In genomic region chr19:1076951-1077350, GRCh38 we compare ENCODE assay signal across 7 cellular contexts. TPM values are rescaled to one million over a fixed set of nuclear protein-coding genes. Genes with fewer than 3 reads are reported as not detected.
DNase-seq lines count a peak whose midpoint lies in the region; ATAC-seq and TF ChIP-seq lines count a peak whose summit lies in the region.

No MANE protein-coding gene starts in this region.

- H3K4me3 ChIP-seq in mammary epithelial cell (replicated peaks in 1 of 3; ENCODE audit: insufficient read depth in 1 of 3, low read depth in 2 of 3, low read length in 3 of 3) (peak overlapping the region; percentile 34 to 53 (median 48)), osteoblast (ENCODE audit: insufficient read depth, low read length) (no peak overlapping the region), MG63 (no peak overlapping the region)

- peak overlapping the region; percentile 32 for H3K9ac ChIP-seq in mammary epithelial cell (ENCODE audit: insufficient read depth, low read length)

- dilution Hi-C loops in mammary epithelial cell (cut with HindIII; ENCODE audit: low sequenced_read_pairs): loop anchor here (5.0 kb wide), 1 partner anchor 80 kb away; no protein-coding TSS in a partner anchor

- H3K27me3 ChIP-seq in mammary epithelial cell (ENCODE audit: insufficient read depth, low read length): no peaks in the 10 kb centered on the region
- H3K27me3 ChIP-seq in osteoblast (ENCODE audit: insufficient read depth, low read length): peaks cover 3% of the 10 kb centered on the region
- no peaks in the 10 kb centered on the region for H3K27me3 ChIP-seq in MG63

- in situ Hi-C loops in mammary epithelial cell (cut with MboI; ENCODE audit: low sequenced_read_pairs in 2 of 2): no loop called here

- H3K4me2 ChIP-seq in mammary epithelial cell (ENCODE audit: insufficient read depth, low read depth, low read length): peak overlapping the region; percentile 94
- no peak overlapping the region for H3K4me2 ChIP-seq in osteoblast (ENCODE audit: insufficient read depth, low read length)

- H3K9me3 ChIP-seq in mammary epithelial cell (replicated peaks; ENCODE audit: insufficient read depth, low read length) (no peaks in the 10 kb centered on the region), osteoblast (ENCODE audit: low read depth, low read length) (no peaks in the 10 kb centered on the region), MG63 (no peaks in the 10 kb centered on the region)

- CTCF ChIA-PET in mammary epithelial cell (lab: Charles Lee; ENCODE audit: low non-redundant PET): no interaction called here

- H3K36me3 ChIP-seq in mammary epithelial cell (ENCODE audit: insufficient read depth, low read length): no peaks in the 10 kb centered on the region
- no peaks in the 10 kb centered on the region for H3K36me3 ChIP-seq in osteoblast (ENCODE audit: insufficient read depth, low read length)
- H3K36me3 ChIP-seq in MG63: no peaks in the 10 kb centered on the region

- ATAC-seq in GM19324 (IDR thresholded peaks at IDR 0.05; ENCODE audit: low FRiP score, unreplicated experiment) (peak; percentile 60), HG03439 (IDR thresholded peaks at IDR 0.05; ENCODE audit: unreplicated experiment) (peak; percentile 50)

- H3K27ac ChIP-seq in mammary epithelial cell (ENCODE audit: insufficient read depth, low read depth, low read length): no peak overlapping the region
- no peak overlapping the region for H3K27ac ChIP-seq in osteoblast (ENCODE audit: low read depth, low read length)

- H3K4me1 ChIP-seq in mammary epithelial cell (ENCODE audit: insufficient read depth, low read length) (peaks cover 12% of the 10 kb centered on the region), osteoblast (ENCODE audit: insufficient read depth, low read length) (no peaks in the 10 kb centered on the region)

- DNase-seq in UCSD-AML1 (lab: John Stamatoyannopoulos, UW; ENCODE audit: unreplicated experiment) (peak; percentile 69), mammary epithelial cell (peak; percentile 77), osteoblast (ENCODE audit: insufficient read length, low spot score, missing footprints) (peak; percentile 97), MG63 (no peak), cortex of kidney (lab: John Stamatoyannopoulos, UW) (no peak)

- no peaks in the 10 kb centered on the region for H4K20me1 ChIP-seq in mammary epithelial cell (ENCODE audit: insufficient read depth, low read length)
- no peaks in the 10 kb centered on the region for H4K20me1 ChIP-seq in osteoblast (ENCODE audit: insufficient read depth, low read length)

- 16% methylated on average over 16 of the region's 16 CpGs for WGBS in mammary epithelial cell (ENCODE audit: low coverage, missing lambda C conversion rate)

- H2AFZ ChIP-seq in mammary epithelial cell (ENCODE audit: low read depth, low read length): peak overlapping the region; percentile 79
- no peak overlapping the region for H2AFZ ChIP-seq in osteoblast (ENCODE audit: low read length)

- H3K79me2 ChIP-seq in mammary epithelial cell (ENCODE audit: insufficient read depth, low read length): no peaks in the 10 kb centered on the region
- H3K79me2 ChIP-seq in osteoblast (ENCODE audit: insufficient read depth, low read length): no peaks in the 10 kb centered on the region

- intact Hi-C loops in mammary epithelial cell (cut with micrococcal nuclease): no loop called here

- BruUV-seq in mammary epithelial cell (replicated peaks; lab: Mats Ljungman, UMichigan): no TSS peak

- no peak for TF ChIP-seq CTCF in mammary epithelial cell (conservative IDR thresholded peaks at IDR 0.05 in 1 of 2, IDR thresholded peaks at IDR 0.05 in 1 of 2; ENCODE audit: extremely low read depth in 1 of 2, insufficient read depth in 1 of 2, low read depth in 1 of 2, low read length in 2 of 2)
- no peak for TF ChIP-seq CTCF in osteoblast (IDR thresholded peaks at IDR 0.05; ENCODE audit: extremely low read depth, low read depth, low read length)

RNA-seq across cellular contexts. Expression of gene ARHGAP45, which starts 10.0 kb away (rescaled TPM):
- total RNA-seq in mammary epithelial cell (1 to 10 TPM in 1 of 2 donors, under 1 TPM in 1; 0.94 to 6.0 TPM), osteoblast (0.59 and 0.72 TPM in 2 replicates)
- polyA plus RNA-seq in mammary epithelial cell: 1.3 TPM
- 0.10 TPM for polyA minus RNA-seq in mammary epithelial cell
- not detected in 2 replicates for total RNA-seq in MG63 (2014; rRNA removed; shearing (Covaris generic); ENCODE audit: low replicate concordance)

RNA-seq across cellular contexts. Expression of gene POLR2E, which starts 18.2 kb away (rescaled TPM):
- 100 to 1,000 TPM in 1 of 2 donors, 10 to 100 TPM in 1; 63.7 to 233 TPM for total RNA-seq in mammary epithelial cell
- 258 TPM for polyA plus RNA-seq in mammary epithelial cell
- polyA minus RNA-seq in mammary epithelial cell: 118 TPM
- total RNA-seq in osteoblast: 70.2 and 74.0 TPM in 2 replicates
- 128 and 157 TPM in 2 replicates for total RNA-seq in MG63 (2014; rRNA removed; shearing (Covaris generic); ENCODE audit: low replicate concordance)

RNA-seq across cellular contexts. Expression of gene GPX4, which starts 26.8 kb away (rescaled TPM):
- total RNA-seq in mammary epithelial cell (100 to 1,000 TPM; 154 to 216 TPM), osteoblast (515 TPM in 2 replicates)
- 357 TPM for polyA plus RNA-seq in mammary epithelial cell
- polyA minus RNA-seq in mammary epithelial cell: 97.5 TPM
- total RNA-seq in MG63 (2014; rRNA removed; shearing (Covaris generic); ENCODE audit: low replicate concordance): 293 and 320 TPM in 2 replicates

RNA-seq across cellular contexts. Expression of gene ABCA7, which starts 37.0 kb away (rescaled TPM):
- total RNA-seq in mammary epithelial cell (10 to 100 TPM; 14.3 to 28.4 TPM), osteoblast (33.3 and 43.0 TPM in 2 replicates)
- polyA plus RNA-seq in mammary epithelial cell: 7.4 TPM
- polyA minus RNA-seq in mammary epithelial cell: 21.8 TPM
- total RNA-seq in MG63 (2014; rRNA removed; shearing (Covaris generic); ENCODE audit: low replicate concordance): 0.26 and 4.3 TPM in 2 replicates

RNA-seq across cellular contexts. Expression of gene CNN2, which starts 50.5 kb away (rescaled TPM):
- total RNA-seq in mammary epithelial cell (100 to 1,000 TPM; 420 to 485 TPM), osteoblast (537 and 594 TPM in 2 replicates)
- 287 TPM for polyA plus RNA-seq in mammary epithelial cell
- polyA minus RNA-seq in mammary epithelial cell: 688 TPM
- 52.7 and 84.9 TPM in 2 replicates for total RNA-seq in MG63 (2014; rRNA removed; shearing (Covaris generic); ENCODE audit: low replicate concordance)

Comparison
In these comparisons a context has a peak if more than half of its experiments do, and no peak if none do; other contexts are left out.
1. DNase-seq: peak in UCSD-AML1 (single experiment), mammary epithelial cell (single experiment) and osteoblast (single experiment); none in MG63 (single experiment) and cortex of kidney (single experiment).
2. H3K4me3 ChIP-seq: peak in mammary epithelial cell (3 of 3); none in osteoblast (single experiment) and MG63 (single experiment).